14 cellular contexts compared by ENCODE assay signal in genomic region chr15:68207176-68207935, GRCh38. TPM values are rescaled to one million over a fixed set of nuclear protein-coding genes. Genes with fewer than 3 reads are reported as not detected.
DNase-seq lines count a peak whose midpoint lies in the region; ATAC-seq and TF ChIP-seq lines count a peak whose summit lies in the region.
"Had no signal": no experiment of that assay in that cellular context is flagged by ENCODE, and none has a peak within 500 bp of the region (broad histone marks: within the 10 kb centered on the region; RNA-seq: fewer than 3 reads in every experiment).

No MANE protein-coding gene starts in this region.

- H2AFZ ChIP-seq in GM23338 = no peak overlapping the region

- H3K4me3 ChIP-seq in A673 (ENCODE audit: low read depth, low read length, poor library complexity, severe bottlenecking) (no peak overlapping the region), GM23338 (no peak overlapping the region)
- H3K4me3 ChIP-seq: left lung, pancreas had no signal

- H3K27me3 Mint-ChIP-seq in GM23338 (ENCODE audit: insufficient read depth, low read depth, poor library complexity) = peaks cover 27% of the 10 kb centered on the region
- H3K27me3 Mint-ChIP-seq in activated T-helper 1 cell treated with anti-CD3 and anti-CD28 coated beads, Interleukin-12 subunit alpha, Interleukin-12 subunit beta, Interleukin-2, Interleukin-4 antibody, amounts not matched to agents 30 ng/mL and 10 ng/mL and 1 ng/mL, durations not matched to agents 14 hours and 24 hours and 36 hours (ENCODE audit: insufficient read depth) = no peaks in the 10 kb centered on the region

- peaks cover 12% of the 10 kb centered on the region for H3K36me3 Mint-ChIP-seq in GM23338 (ENCODE audit: low read depth)
- peaks cover 8% of the 10 kb centered on the region for H3K36me3 Mint-ChIP-seq in activated T-helper 1 cell treated with anti-CD3 and anti-CD28 coated beads, Interleukin-12 subunit alpha, Interleukin-12 subunit beta, Interleukin-2, Interleukin-4 antibody, amounts not matched to agents 30 ng/mL and 10 ng/mL and 1 ng/mL, durations not matched to agents 14 hours and 24 hours and 36 hours (ENCODE audit: low read depth)

- H3K9me3 Mint-ChIP-seq in GM23338 = no peaks in the 10 kb centered on the region
- H3K9me3 Mint-ChIP-seq in activated T-helper 1 cell treated with anti-CD3 and anti-CD28 coated beads, Interleukin-12 subunit alpha, Interleukin-12 subunit beta, Interleukin-2, Interleukin-4 antibody, amounts not matched to agents 30 ng/mL and 10 ng/mL and 1 ng/mL, durations not matched to agents 14 hours and 24 hours and 36 hours = no peaks in the 10 kb centered on the region

- no peaks in the 10 kb centered on the region for H3K36me3 ChIP-seq in A673 (ENCODE audit: insufficient read depth, low read length, poor library complexity, severe bottlenecking)
- no peaks in the 10 kb centered on the region for H3K36me3 ChIP-seq in GM23338 (ENCODE audit: insufficient read depth)
- H3K36me3 ChIP-seq: left lung, pancreas had no signal

- TSS peak; percentile 56 for BruUV-seq in A673 (replicated peaks; lab: Mats Ljungman, UMichigan)

- ATAC-seq in GM23338 (0 out of 3 replicates have a peak, but pooled peaks have one; percentile 1), HG03135 (IDR thresholded peaks at IDR 0.05; ENCODE audit: unreplicated experiment) (no peak), HG02981 (IDR thresholded peaks at IDR 0.05; ENCODE audit: unreplicated experiment) (no peak)
- ATAC-seq: left lung, pancreas had no signal

- peak overlapping the region; percentile 71; the same call in 1 of the 2 replicates for H3K4me2 ChIP-seq in GM23338

- H3K27me3 ChIP-seq in A673 (replicated peaks; ENCODE audit: insufficient read depth, low read depth, low read length, poor library complexity) (no peaks in the 10 kb centered on the region), GM23338 (ENCODE audit: insufficient read depth) (no peaks in the 10 kb centered on the region)
- H3K27me3 ChIP-seq: left lung, pancreas had no signal

- peaks cover 27% of the 10 kb centered on the region for H3K79me2 ChIP-seq in GM23338 (replicated peaks; ENCODE audit: insufficient read depth)

- H3K4me3 Mint-ChIP-seq in GM23338 = no peak overlapping the region
- no peak overlapping the region for H3K4me3 Mint-ChIP-seq in activated T-helper 1 cell treated with anti-CD3 and anti-CD28 coated beads, Interleukin-12 subunit alpha, Interleukin-12 subunit beta, Interleukin-2, Interleukin-4 antibody, amounts not matched to agents 30 ng/mL and 10 ng/mL and 1 ng/mL, durations not matched to agents 14 hours and 24 hours and 36 hours

- POLR2A ChIA-PET in A673 (lab: Charles Lee; ENCODE audit: low non-redundant PET) = no interaction called here

- no peaks in the 10 kb centered on the region for H3K9me3 ChIP-seq in A673 (ENCODE audit: low read depth, low read length, poor library complexity, severe bottlenecking)
- H3K9me3 ChIP-seq: left lung, pancreas had no signal

- intact Hi-C loops in A673 (cut with micrococcal nuclease; ENCODE audit: unreplicated experiment) = no loop called here
- intact Hi-C loops in activated T-helper 1 cell treated with anti-CD3 and anti-CD28 coated beads, Interleukin-12 subunit alpha, Interleukin-12 subunit beta, Interleukin-2, Interleukin-4 antibody, amounts not matched to agents 30 ng/mL and 10 ng/mL and 1 ng/mL, durations not matched to agents 14 hours and 24 hours and 36 hours (cut with micrococcal nuclease) = no loop called here

- peaks cover 13% of the 10 kb centered on the region for H4K20me1 ChIP-seq in GM23338 (replicated peaks; ENCODE audit: insufficient read depth)

- DNase-seq in A673 (ENCODE audit: low spot score) (no peak), GM23338 (ENCODE audit: low spot score) (peak; percentile 33), mesenteric fat pad (ENCODE audit: low spot score) (peak; percentile 79), DMS153 treated with DMSO at 0.1 percent for 48 hours (lab: John Stamatoyannopoulos, UW; ENCODE audit: unreplicated experiment) (no peak)
- DNase-seq in activated T-helper 1 cell treated with anti-CD3 and anti-CD28 coated beads, Interleukin-12 subunit alpha, Interleukin-12 subunit beta, Interleukin-2, Interleukin-4 antibody, amounts not matched to agents 30 ng/mL and 10 ng/mL and 1 ng/mL, durations not matched to agents 14 hours and 24 hours and 36 hours (ENCODE audit: low spot score) = no peak
- DNase-seq in stimulated activated CD4-positive, alpha-beta T cell treated with anti-CD3 and anti-CD28 coated beads, Interleukin-4, amount 100 ng/mL, for 4 hours = no peak
- DNase-seq: foreskin fibroblast; left lung; NCI-H2029; NCI-H510A; stimulated activated CD4-positive, alpha-beta T cell treated with anti-CD3 and anti-CD28 coated beads, Interleukin-4, amount 100 ng/mL, for 1 hour had no signal

- H3K27ac ChIP-seq in A673 (ENCODE audit: low read depth, low read length, poor library complexity, severe bottlenecking) = peak overlapping the region; percentile 37
- H3K27ac ChIP-seq in GM23338 (ENCODE audit: low read depth) = peak overlapping the region; percentile 90; the same call in 1 of the 2 replicates
- H3K27ac ChIP-seq: pancreas had no signal

- H3K4me1 ChIP-seq in A673 (ENCODE audit: insufficient read depth, low read length, poor library complexity, severe bottlenecking) (peaks cover 10% of the 10 kb centered on the region), GM23338 (ENCODE audit: insufficient read depth) (peaks cover 36% of the 10 kb centered on the region)

- H3K4me1 Mint-ChIP-seq in GM23338 = peaks cover 59% of the 10 kb centered on the region
- H3K4me1 Mint-ChIP-seq in activated T-helper 1 cell treated with anti-CD3 and anti-CD28 coated beads, Interleukin-12 subunit alpha, Interleukin-12 subunit beta, Interleukin-2, Interleukin-4 antibody, amounts not matched to agents 30 ng/mL and 10 ng/mL and 1 ng/mL, durations not matched to agents 14 hours and 24 hours and 36 hours (ENCODE audit: low read depth) = peaks cover 52% of the 10 kb centered on the region

- TF ChIP-seq CTCF in A673 (conservative IDR thresholded peaks at IDR 0.05; ENCODE audit: low read depth, low read length) (no peak), GM23338 (conservative IDR thresholded peaks at IDR 0.05; ENCODE audit: low read depth in 2 of 2) (no peak)

- no peak overlapping the region; the same call in 1 of the 2 replicates for H3K27ac Mint-ChIP-seq in GM23338
- H3K27ac Mint-ChIP-seq in activated T-helper 1 cell treated with anti-CD3 and anti-CD28 coated beads, Interleukin-12 subunit alpha, Interleukin-12 subunit beta, Interleukin-2, Interleukin-4 antibody, amounts not matched to agents 30 ng/mL and 10 ng/mL and 1 ng/mL, durations not matched to agents 14 hours and 24 hours and 36 hours = peak overlapping the region; percentile 55

- CTCF ChIA-PET in A673 (lab: Charles Lee) = no interaction called here

- no peaks in the 10 kb centered on the region for H3K9me2 ChIP-seq in GM23338 (ENCODE audit: insufficient read depth)

- peaks cover 15% of the 10 kb centered on the region for H3F3A ChIP-seq in GM23338 (replicated peaks; ENCODE audit: low read depth)

TF ChIP-seq in GM23338, 12 proteins besides CTCF, POLR2A, EP300 and RAD21:
- TF ChIP-seq JUNB (IDR thresholded peaks at IDR 0.05; ENCODE audit: unreplicated experiment) = no peak
- no peak for TF ChIP-seq ZNF331 (CRISPR knock-in tag; IDR thresholded peaks at IDR 0.05; ENCODE audit: low read depth)
- TF ChIP-seq CREB1 (CRISPR knock-in tag; IDR thresholded peaks at IDR 0.05; ENCODE audit: low read depth) = no peak
- TF ChIP-seq REST (IDR thresholded peaks at IDR 0.05; ENCODE audit: unreplicated experiment) = no peak

RNA-seq across cellular contexts. Expression of gene CALML4, which starts 2.2 kb away (rescaled TPM):
- total RNA-seq in A673 (2021) = 9.1 and 13.8 TPM in 2 replicates
- 13.4 and 15.8 TPM in 2 replicates for total RNA-seq in GM23338 (2014; rRNA removed; shearing (Covaris generic))
- polyA plus RNA-seq in GM23338 (2016; fragmentation: Nextera tagmentation; extraction: Ambion mirVana) = 15.0 and 16.2 TPM in 2 replicates
- 12.1 and 13.1 TPM in 2 replicates for total RNA-seq in activated T-helper 1 cell treated with anti-CD3 and anti-CD28 coated beads, Interleukin-12 subunit alpha, Interleukin-12 subunit beta, Interleukin-2, Interleukin-4 antibody, amounts not matched to agents 30 ng/mL and 10 ng/mL and 1 ng/mL, durations not matched to agents 14 hours and 24 hours and 36 hours
- 7.2 TPM for total RNA-seq in mesenteric fat pad

RNA-seq across cellular contexts. Expression of gene CLN6, which starts 22.2 kb away (rescaled TPM):
- 75.4 and 84.7 TPM in 2 replicates for total RNA-seq in A673 (2021)
- total RNA-seq in GM23338 (2014; rRNA removed; shearing (Covaris generic)) = 69.5 and 87.4 TPM in 2 replicates
- polyA plus RNA-seq in GM23338 (2016; fragmentation: Nextera tagmentation; extraction: Ambion mirVana) = 20.0 and 20.7 TPM in 2 replicates
- 95.3 and 98.3 TPM in 2 replicates for total RNA-seq in activated T-helper 1 cell treated with anti-CD3 and anti-CD28 coated beads, Interleukin-12 subunit alpha, Interleukin-12 subunit beta, Interleukin-2, Interleukin-4 antibody, amounts not matched to agents 30 ng/mL and 10 ng/mL and 1 ng/mL, durations not matched to agents 14 hours and 24 hours and 36 hours
- 24.7 TPM for total RNA-seq in mesenteric fat pad

Comparison
In these comparisons a context has a peak if more than half of its experiments do, and no peak if none do; other contexts are left out.
1. DNase-seq: peak in GM23338 (single experiment) and mesenteric fat pad (single experiment); none in A673 (single experiment), activated T-helper 1 cell treated with anti-CD3 and anti-CD28 coated beads, Interleukin-12 subunit alpha, Interleukin-12 subunit beta, Interleukin-2, Interleukin-4 antibody, amounts not matched to agents 30 ng/mL and 10 ng/mL and 1 ng/mL, durations not matched to agents 14 hours and 24 hours and 36 hours (single experiment), DMS153 treated with DMSO at 0.1 percent for 48 hours (single experiment) and stimulated activated CD4-positive, alpha-beta T cell treated with anti-CD3 and anti-CD28 coated beads, Interleukin-4, amount 100 ng/mL, for 4 hours (0 of 2).